ENCODE assay signal across 2 cellular contexts in the genomic region with DNA sequence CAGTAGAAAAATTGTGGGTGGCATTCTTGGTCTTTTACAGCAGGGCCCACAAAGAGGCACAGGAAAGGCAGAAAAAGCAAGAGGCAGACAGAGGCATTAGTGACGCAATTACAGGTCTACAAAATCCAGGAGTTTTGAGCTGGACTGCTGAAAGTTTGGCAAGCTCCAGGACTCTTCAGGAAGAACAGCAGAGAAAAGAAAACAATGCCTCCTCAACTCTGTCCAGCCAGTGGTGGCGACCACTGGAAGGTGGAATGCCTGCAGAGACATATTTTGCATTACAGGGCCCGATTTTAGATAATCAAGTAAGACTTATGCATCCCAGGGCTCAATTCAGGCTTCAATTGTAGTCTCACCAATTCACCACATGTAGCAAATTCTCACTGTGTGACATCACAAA. TPM values are rescaled to one million over a fixed set of nuclear protein-coding genes. Genes with fewer than 3 reads are reported as not detected.
"Had no signal": no experiment of that assay in that cellular context is flagged by ENCODE, and none has a peak within 500 bp of the region (broad histone marks: within the 10 kb centered on the region; RNA-seq: fewer than 3 reads in every experiment).

No MANE protein-coding gene starts in this region.

RNA-seq across cellular contexts. Expression of a gene that starts 23.5 kb away (rescaled TPM):
- total RNA-seq: G401, GM12878 had no signal
- polyA plus RNA-seq: GM12878 had no signal
